ENCODE assay signal across 17 cellular contexts in genomic region chr15:32105258-32106248, GRCh38.
DNase-seq lines count a peak whose midpoint lies in the region; ATAC-seq and TF ChIP-seq lines count a peak whose summit lies in the region.
"Had no signal": no experiment of that assay in that cellular context is flagged by ENCODE, and none has a peak within 500 bp of the region (broad histone marks: within the 10 kb centered on the region; RNA-seq: fewer than 3 reads in every experiment).

No MANE protein-coding gene starts in this region.

- TF ChIP-seq CTCF in body of pancreas (IDR thresholded peaks at IDR 0.05) (no peak), thyroid gland (IDR thresholded peaks at IDR 0.05) (no peak)

- H3K9me3 ChIP-seq in body of pancreas (no peaks in the 10 kb centered on the region), right cardiac atrium (ENCODE audit: control insufficient read depth, low read length) (no peaks in the 10 kb centered on the region), thyroid gland (no peaks in the 10 kb centered on the region)

- H3K27ac Mint-ChIP-seq in activated naive CD8-positive, alpha-beta T cell treated with anti-CD3 and anti-CD28 coated beads, Interleukin-2, amount 10 ng/mL, durations not matched to agents 7 days and 5 days, result peak overlapping the region; percentile 48
- no peak overlapping the region for H3K27ac Mint-ChIP-seq in activated naive CD8-positive, alpha-beta T cell treated with anti-CD3 and anti-CD28 coated beads, Interleukin-2, amount 50 U/mL, for 24 hours
- no peak overlapping the region for H3K27ac Mint-ChIP-seq in activated T-helper 1 cell treated with anti-CD3 and anti-CD28 coated beads, Interleukin-12 subunit alpha, Interleukin-12 subunit beta, Interleukin-2, Interleukin-4 antibody, amounts not matched to agents 30 ng/mL and 10 ng/mL and 1 ng/mL, durations not matched to agents 14 hours and 24 hours and 36 hours
- H3K27ac Mint-ChIP-seq: HFFc6 had no signal

- H3K36me3 ChIP-seq in body of pancreas (replicated peaks in 1 of 2; ENCODE audit: insufficient read depth in 1 of 2, low read depth in 2 of 2) (no peaks in the 10 kb centered on the region), thyroid gland (no peaks in the 10 kb centered on the region)

- no peak for ATAC-seq in activated naive CD8-positive, alpha-beta T cell treated with anti-CD3 and anti-CD28 coated beads, Interleukin-2, amount 10 ng/mL, durations not matched to agents 7 days and 5 days (ENCODE audit: low read depth)
- no peak for ATAC-seq in activated naive CD8-positive, alpha-beta T cell treated with anti-CD3 and anti-CD28 coated beads, Interleukin-2, amount 50 U/mL, for 24 hours
- peak; percentile 63 for ATAC-seq in body of pancreas
- peak; percentile 71 to 85 for ATAC-seq in right cardiac atrium
- no peak for ATAC-seq in HG03520 (IDR thresholded peaks at IDR 0.05; ENCODE audit: unreplicated experiment)

- H3K4me1 Mint-ChIP-seq in activated naive CD8-positive, alpha-beta T cell treated with anti-CD3 and anti-CD28 coated beads, Interleukin-2, amount 10 ng/mL, durations not matched to agents 7 days and 5 days, result peaks cover 1% of the 10 kb centered on the region
- H3K4me1 Mint-ChIP-seq in activated naive CD8-positive, alpha-beta T cell treated with anti-CD3 and anti-CD28 coated beads, Interleukin-2, amount 50 U/mL, for 24 hours, result no peaks in the 10 kb centered on the region
- H3K4me1 Mint-ChIP-seq in activated T-helper 1 cell treated with anti-CD3 and anti-CD28 coated beads, Interleukin-12 subunit alpha, Interleukin-12 subunit beta, Interleukin-2, Interleukin-4 antibody, amounts not matched to agents 30 ng/mL and 10 ng/mL and 1 ng/mL, durations not matched to agents 14 hours and 24 hours and 36 hours (ENCODE audit: low read depth), result no peaks in the 10 kb centered on the region

- TF ChIP-seq POLR2A in body of pancreas (IDR thresholded peaks at IDR 0.05), result no peak
- TF ChIP-seq POLR2A in thyroid gland (IDR thresholded peaks at IDR 0.05), result no peak

- 39 to 42% methylated on average over 11 of the region's 11 CpGs for WGBS in body of pancreas, 2 donors
- WGBS in right cardiac atrium, result 46% methylated on average over 11 of the region's 11 CpGs
- WGBS in thyroid gland, 2 donors, result 51 to 55% methylated on average over 11 of the region's 11 CpGs

- H3K36me3 Mint-ChIP-seq in activated naive CD8-positive, alpha-beta T cell treated with anti-CD3 and anti-CD28 coated beads, Interleukin-2, amount 10 ng/mL, durations not matched to agents 7 days and 5 days, result no peaks in the 10 kb centered on the region
- no peaks in the 10 kb centered on the region for H3K36me3 Mint-ChIP-seq in activated naive CD8-positive, alpha-beta T cell treated with anti-CD3 and anti-CD28 coated beads, Interleukin-2, amount 50 U/mL, for 24 hours (ENCODE audit: low read depth)
- no peaks in the 10 kb centered on the region for H3K36me3 Mint-ChIP-seq in activated T-helper 1 cell treated with anti-CD3 and anti-CD28 coated beads, Interleukin-12 subunit alpha, Interleukin-12 subunit beta, Interleukin-2, Interleukin-4 antibody, amounts not matched to agents 30 ng/mL and 10 ng/mL and 1 ng/mL, durations not matched to agents 14 hours and 24 hours and 36 hours (ENCODE audit: low read depth)

- H3K4me3 Mint-ChIP-seq in activated naive CD8-positive, alpha-beta T cell treated with anti-CD3 and anti-CD28 coated beads, Interleukin-2, amount 10 ng/mL, durations not matched to agents 7 days and 5 days, result no peak overlapping the region
- H3K4me3 Mint-ChIP-seq in activated naive CD8-positive, alpha-beta T cell treated with anti-CD3 and anti-CD28 coated beads, Interleukin-2, amount 50 U/mL, for 24 hours, result no peak overlapping the region
- no peak overlapping the region for H3K4me3 Mint-ChIP-seq in activated T-helper 1 cell treated with anti-CD3 and anti-CD28 coated beads, Interleukin-12 subunit alpha, Interleukin-12 subunit beta, Interleukin-2, Interleukin-4 antibody, amounts not matched to agents 30 ng/mL and 10 ng/mL and 1 ng/mL, durations not matched to agents 14 hours and 24 hours and 36 hours
- H3K4me3 Mint-ChIP-seq: HFFc6 had no signal

- H3K27ac ChIP-seq in body of pancreas (peak overlapping the region in 3 of 4 donors; percentile 8 to 37 (median 29)), right cardiac atrium (ENCODE audit: low read length) (no peak overlapping the region), thyroid gland (no peak overlapping the region)
- H3K27ac ChIP-seq: PC-9 had no signal

- no peaks in the 10 kb centered on the region for H3K9me3 Mint-ChIP-seq in activated naive CD8-positive, alpha-beta T cell treated with anti-CD3 and anti-CD28 coated beads, Interleukin-2, amount 10 ng/mL, durations not matched to agents 7 days and 5 days
- H3K9me3 Mint-ChIP-seq in activated naive CD8-positive, alpha-beta T cell treated with anti-CD3 and anti-CD28 coated beads, Interleukin-2, amount 50 U/mL, for 24 hours, result no peaks in the 10 kb centered on the region
- no peaks in the 10 kb centered on the region for H3K9me3 Mint-ChIP-seq in activated T-helper 1 cell treated with anti-CD3 and anti-CD28 coated beads, Interleukin-12 subunit alpha, Interleukin-12 subunit beta, Interleukin-2, Interleukin-4 antibody, amounts not matched to agents 30 ng/mL and 10 ng/mL and 1 ng/mL, durations not matched to agents 14 hours and 24 hours and 36 hours

- H3K4me1 ChIP-seq in body of pancreas (peaks cover 16% of the 10 kb centered on the region), right cardiac atrium (ENCODE audit: control insufficient read depth, insufficient read depth, low read length) (no peaks in the 10 kb centered on the region), thyroid gland (no peaks in the 10 kb centered on the region)

- POLR2A ChIA-PET in activated naive CD8-positive, alpha-beta T cell treated with anti-CD3 and anti-CD28 coated beads, Interleukin-2, amount 10 ng/mL, durations not matched to agents 7 days and 5 days (lab: Charles Lee), result no interaction called here

- peaks cover 20% of the 10 kb centered on the region for H3K27me3 Mint-ChIP-seq in activated naive CD8-positive, alpha-beta T cell treated with anti-CD3 and anti-CD28 coated beads, Interleukin-2, amount 10 ng/mL, durations not matched to agents 7 days and 5 days
- peaks cover 20% of the 10 kb centered on the region for H3K27me3 Mint-ChIP-seq in activated naive CD8-positive, alpha-beta T cell treated with anti-CD3 and anti-CD28 coated beads, Interleukin-2, amount 50 U/mL, for 24 hours
- H3K27me3 Mint-ChIP-seq in activated T-helper 1 cell treated with anti-CD3 and anti-CD28 coated beads, Interleukin-12 subunit alpha, Interleukin-12 subunit beta, Interleukin-2, Interleukin-4 antibody, amounts not matched to agents 30 ng/mL and 10 ng/mL and 1 ng/mL, durations not matched to agents 14 hours and 24 hours and 36 hours (ENCODE audit: insufficient read depth), result peaks cover 12% of the 10 kb centered on the region

- intact Hi-C loops in body of pancreas (cut with DNase I) (no loop called here), right cardiac atrium (cut with DNase I) (no loop called here), thyroid gland (cut with DNase I) (no loop called here)
- intact Hi-C loops in activated T-helper 1 cell treated with anti-CD3 and anti-CD28 coated beads, Interleukin-12 subunit alpha, Interleukin-12 subunit beta, Interleukin-2, Interleukin-4 antibody, amounts not matched to agents 30 ng/mL and 10 ng/mL and 1 ng/mL, durations not matched to agents 14 hours and 24 hours and 36 hours (cut with micrococcal nuclease), result no loop called here

- no peak for DNase-seq in activated naive CD8-positive, alpha-beta T cell treated with anti-CD3 and anti-CD28 coated beads, Interleukin-2, amount 10 ng/mL, durations not matched to agents 7 days and 5 days
- no peak for DNase-seq in activated naive CD8-positive, alpha-beta T cell treated with anti-CD3 and anti-CD28 coated beads, Interleukin-2, amount 50 U/mL, for 24 hours
- peak; percentile 50 to 83 (median 60) for DNase-seq in body of pancreas
- peak; percentile 35 to 88 (median 79) for DNase-seq in right cardiac atrium
- DNase-seq in thyroid gland, result peak; percentile 91 to 92
- no peak for DNase-seq in activated T-helper 1 cell treated with anti-CD3 and anti-CD28 coated beads, Interleukin-12 subunit alpha, Interleukin-12 subunit beta, Interleukin-2, Interleukin-4 antibody, amounts not matched to agents 30 ng/mL and 10 ng/mL and 1 ng/mL, durations not matched to agents 14 hours and 24 hours and 36 hours (ENCODE audit: low spot score)
- no peak for DNase-seq in NCI-H2196 treated with DMSO at 0.1 percent for 48 hours (lab: John Stamatoyannopoulos, UW; ENCODE audit: unreplicated experiment)
- DNase-seq: DND-41, HFFc6, NCI-H1048, NCI-H1436 treated with DMSO at 0.1 percent for 48 hours, NCI-H2081, NCI-H510A treated with DMSO at 0.1 percent for 48 hours, NCI-H82, PC-9 had no signal

- H3K4me3 ChIP-seq in body of pancreas, result no peak overlapping the region
- no peak overlapping the region for H3K4me3 ChIP-seq in right cardiac atrium (ENCODE audit: low read length)
- H3K4me3 ChIP-seq in thyroid gland (replicated peaks in 1 of 3), result no peak overlapping the region
- H3K4me3 ChIP-seq: GM12878, PC-9 had no signal

- no peaks in the 10 kb centered on the region for H3K27me3 ChIP-seq in body of pancreas
- H3K27me3 ChIP-seq in right cardiac atrium (ENCODE audit: control insufficient read depth, insufficient read depth), result no peaks in the 10 kb centered on the region
- H3K27me3 ChIP-seq in thyroid gland, result no peaks in the 10 kb centered on the region

Comparison
In these comparisons a context has a peak if more than half of its experiments do, and no peak if none do; other contexts are left out.
1. ATAC-seq: peak in body of pancreas (single experiment) and right cardiac atrium (2 of 2); none in activated naive CD8-positive, alpha-beta T cell treated with anti-CD3 and anti-CD28 coated beads, Interleukin-2, amount 10 ng/mL, durations not matched to agents 7 days and 5 days (single experiment), activated naive CD8-positive, alpha-beta T cell treated with anti-CD3 and anti-CD28 coated beads, Interleukin-2, amount 50 U/mL, for 24 hours (single experiment) and HG03520 (single experiment).
2. DNase-seq: peak in body of pancreas (4 of 4), right cardiac atrium (3 of 3) and thyroid gland (2 of 2); none in activated naive CD8-positive, alpha-beta T cell treated with anti-CD3 and anti-CD28 coated beads, Interleukin-2, amount 10 ng/mL, durations not matched to agents 7 days and 5 days (single experiment), activated naive CD8-positive, alpha-beta T cell treated with anti-CD3 and anti-CD28 coated beads, Interleukin-2, amount 50 U/mL, for 24 hours (single experiment), activated T-helper 1 cell treated with anti-CD3 and anti-CD28 coated beads, Interleukin-12 subunit alpha, Interleukin-12 subunit beta, Interleukin-2, Interleukin-4 antibody, amounts not matched to agents 30 ng/mL and 10 ng/mL and 1 ng/mL, durations not matched to agents 14 hours and 24 hours and 36 hours (single experiment) and NCI-H2196 treated with DMSO at 0.1 percent for 48 hours (single experiment).
3. H3K27ac ChIP-seq: peak in body of pancreas (3 of 4); none in right cardiac atrium (single experiment) and thyroid gland (0 of 3).